Comparison of ENCODE assay signal across 8 cellular contexts in genomic region chr6:157982580-157983438, GRCh38. TPM values are rescaled to one million over a fixed set of nuclear protein-coding genes. Genes with fewer than 3 reads are reported as not detected.
A peak's percentile ranks its signal among the peaks of the same experiment; 100 is the strongest.
DNase-seq lines count a peak whose midpoint lies in the region; ATAC-seq and TF ChIP-seq lines count a peak whose summit lies in the region.

No MANE protein-coding gene starts in this region.

- no peak for TF ChIP-seq POLR2A in esophagus squamous epithelium (IDR thresholded peaks at IDR 0.05)

- intact Hi-C loops in activated naive CD4-positive, alpha-beta T cell treated with anti-CD3 and anti-CD28 coated beads for 36 hours (cut with micrococcal nuclease): loop anchor here (1.0 to 5.0 kb wide), 5 partner anchors 74 to 555 kb away; partner anchors contain the start of genes GTF2H5 and SERAC1
- intact Hi-C loops in esophagus squamous epithelium (cut with DNase I): loop anchor here (5.0 kb wide), 1 partner anchor 89 kb away; no protein-coding TSS in a partner anchor

- H3K4me3 Mint-ChIP-seq in activated naive CD4-positive, alpha-beta T cell treated with anti-CD3 and anti-CD28 coated beads for 36 hours: peak overlapping the region; percentile 88
- peak overlapping the region; percentile 74 to 90 (median 85) for H3K4me3 Mint-ChIP-seq in T-cell

- H3K4me1 Mint-ChIP-seq in activated naive CD4-positive, alpha-beta T cell treated with anti-CD3 and anti-CD28 coated beads for 36 hours (ENCODE audit: low read depth): peaks cover 34% of the 10 kb centered on the region
- peaks cover 44 to 54% (median 46%) of the 10 kb centered on the region in 3 donors for H3K4me1 Mint-ChIP-seq in T-cell

- peak overlapping the region; percentile 84 to 91 (median 88) for H3K27ac ChIP-seq in esophagus squamous epithelium

- no peaks in the 10 kb centered on the region for H3K27me3 Mint-ChIP-seq in activated naive CD4-positive, alpha-beta T cell treated with anti-CD3 and anti-CD28 coated beads for 36 hours (ENCODE audit: low read depth)
- H3K27me3 Mint-ChIP-seq in T-cell: no peaks in the 10 kb centered on the region

- H3K9me3 Mint-ChIP-seq in activated naive CD4-positive, alpha-beta T cell treated with anti-CD3 and anti-CD28 coated beads for 36 hours: no peaks in the 10 kb centered on the region
- H3K9me3 Mint-ChIP-seq in T-cell: no peaks in the 10 kb centered on the region

- peak; percentile 31 for DNase-seq in activated naive CD4-positive, alpha-beta T cell treated with anti-CD3 and anti-CD28 coated beads for 36 hours
- no peak for DNase-seq in activated naive CD4-positive, alpha-beta T cell (lab: John Stamatoyannopoulos, UW)
- no peak for DNase-seq in T-cell
- DNase-seq in esophagus squamous epithelium (lab: John Stamatoyannopoulos, UW): no peak
- DNase-seq in SHP77 (lab: John Stamatoyannopoulos, UW): no peak

- 49 to 58% methylated on average over 14 of the region's 16 CpGs for WGBS in esophagus squamous epithelium, 2 donors

- peak overlapping the region; percentile 100 for H2AFZ ChIP-seq in neuron (ENCODE audit: low read depth, low read length)

- peak overlapping the region; percentile 83 for H3K27ac Mint-ChIP-seq in activated naive CD4-positive, alpha-beta T cell treated with anti-CD3 and anti-CD28 coated beads for 36 hours
- H3K27ac Mint-ChIP-seq in T-cell: peak overlapping the region; percentile 63 to 74

- H3K27me3 ChIP-seq in esophagus squamous epithelium (peaks cover 0 to 6% (median 0%) of the 10 kb centered on the region in 4 donors), neuron (ENCODE audit: insufficient read depth, low read length) (no peaks in the 10 kb centered on the region)

- POLR2A ChIA-PET in T-cell (lab: Charles Lee): interaction anchor here (0.5 to 2.1 kb wide), 4 partner anchors 44 to 1042 kb away, joined by 3 to 8 read pairs (median 4); no protein-coding TSS in a partner anchor

- ATAC-seq in T-cell (replicated peaks in 1 of 4) (no peak), GM21576 (IDR thresholded peaks at IDR 0.05; ENCODE audit: unreplicated experiment) (no peak), HG02571 (IDR thresholded peaks at IDR 0.05; ENCODE audit: unreplicated experiment) (no peak)

- H3K4me3 ChIP-seq in esophagus squamous epithelium (peak overlapping the region; percentile 80 to 99 (median 94)), neuron (ENCODE audit: low read length) (peak overlapping the region; percentile 54)

- TF ChIP-seq CTCF in esophagus squamous epithelium (IDR thresholded peaks at IDR 0.05): peak in 3 of 6 experiments; percentile 18 to 43 (median 18)

- no peaks in the 10 kb centered on the region for H3K36me3 ChIP-seq in esophagus squamous epithelium
- no peaks in the 10 kb centered on the region for H3K36me3 ChIP-seq in neuron (ENCODE audit: insufficient read depth, low read length)

- H3K9me3 ChIP-seq in esophagus squamous epithelium (no peaks in the 10 kb centered on the region), neuron (ENCODE audit: low read length) (no peaks in the 10 kb centered on the region)

- H3K36me3 Mint-ChIP-seq in activated naive CD4-positive, alpha-beta T cell treated with anti-CD3 and anti-CD28 coated beads for 36 hours (ENCODE audit: low read depth): peaks cover 3% of the 10 kb centered on the region
- no peaks in the 10 kb centered on the region for H3K36me3 Mint-ChIP-seq in T-cell

- peaks cover 18 to 55% (median 30%) of the 10 kb centered on the region in 3 donors for H3K4me1 ChIP-seq in esophagus squamous epithelium
- H3K4me1 ChIP-seq in neuron (ENCODE audit: insufficient read depth, low read length): peaks cover 7% of the 10 kb centered on the region

- CTCF ChIA-PET in activated naive CD4-positive, alpha-beta T cell treated with anti-CD3 and anti-CD28 coated beads for 36 hours (lab: Charles Lee): interaction anchor here (0.6 to 5.8 kb wide), 11 partner anchors 10 to 644 kb away, joined by 3 to 39 read pairs (median 4); no protein-coding TSS in a partner anchor
- CTCF ChIA-PET in T-cell (lab: Charles Lee): interaction anchor here (0.9 to 4.0 kb wide), 6 partner anchors 11 to 89 kb away, joined by 3 to 29 read pairs (median 3); no protein-coding TSS in a partner anchor

RNA-seq across cellular contexts. Expression of gene SYNJ2, which starts 1.1 kb away (rescaled TPM):
- 10 to 100 TPM; 42.4 to 42.7 TPM for total RNA-seq in activated naive CD4-positive, alpha-beta T cell treated with anti-CD3 and anti-CD28 coated beads for 36 hours
- total RNA-seq in T-cell: 10 to 100 TPM; 20.0 to 37.0 (median 22.3) TPM
- 10 to 100 TPM in 2 of 4 donors, 1 to 10 TPM in 2; 6.6 to 15.6 (median 9.8) TPM for total RNA-seq in esophagus squamous epithelium
